ENCODE assay signal across 10 cellular contexts in genomic region chr3:71543371-71544016, GRCh38. TPM values are rescaled to one million over a fixed set of nuclear protein-coding genes. Genes with fewer than 3 reads are reported as not detected.
A peak's percentile ranks its signal among the peaks of the same experiment; 100 is the strongest.
DNase-seq lines count a peak whose midpoint lies in the region; ATAC-seq and TF ChIP-seq lines count a peak whose summit lies in the region.
"Had no signal": no experiment of that assay in that cellular context is flagged by ENCODE, and none has a peak within 500 bp of the region (broad histone marks: within the 10 kb centered on the region; RNA-seq: fewer than 3 reads in every experiment).

No MANE protein-coding gene starts in this region.

- H3K4me3 ChIP-seq in Karpas-422 (ENCODE audit: low read length) (peak overlapping the region; percentile 46), coronary artery (peak overlapping the region; percentile 64), skeletal muscle tissue (ENCODE audit: low read length in 3 of 3) (no peak overlapping the region)
- H3K4me3 ChIP-seq: A549 had no signal

- no peak overlapping the region; the same call in 1 of the 2 replicates for H2AFZ ChIP-seq in Karpas-422 (ENCODE audit: low read length)

- no peaks in the 10 kb centered on the region for H3K27me3 ChIP-seq in Karpas-422 (ENCODE audit: low read length)
- H3K27me3 ChIP-seq in skeletal muscle tissue (ENCODE audit: control insufficient read depth in 3 of 3, insufficient read depth in 3 of 3, low read length in 3 of 3), result no peaks in the 10 kb centered on the region

- peaks cover 93% of the 10 kb centered on the region for H3K79me2 ChIP-seq in Karpas-422 (ENCODE audit: low read length)

- ATAC-seq in GM18868 (IDR thresholded peaks at IDR 0.05; ENCODE audit: unreplicated experiment), result no peak

- H3K9ac ChIP-seq in Karpas-422 (ENCODE audit: low read length) (peak overlapping the region; percentile 56), skeletal muscle tissue (ENCODE audit: low read depth in 1 of 3, low read length in 3 of 3) (peak overlapping the region in 1 of 3 donors; percentile 34)

- no peaks in the 10 kb centered on the region for H4K20me1 ChIP-seq in Karpas-422 (ENCODE audit: insufficient read depth, low read depth, low read length)

- H3K27ac ChIP-seq in Karpas-422 (ENCODE audit: low read length) (peak overlapping the region; percentile 87), coronary artery (peak overlapping the region in 1 of 2 donors; percentile 80), skeletal muscle tissue (ENCODE audit: low read depth, low read length) (peak overlapping the region; percentile 8)

- peak overlapping the region; percentile 62 for H3K4me2 ChIP-seq in Karpas-422 (ENCODE audit: low read depth, low read length, poor library complexity, severe bottlenecking)
- H3K4me2 ChIP-seq: A549 had no signal

- peaks cover 4% of the 10 kb centered on the region; the same call in 1 of the 2 replicates for H3K36me3 ChIP-seq in Karpas-422 (ENCODE audit: insufficient read depth, low read length)
- H3K36me3 ChIP-seq in skeletal muscle tissue (ENCODE audit: control insufficient read depth in 3 of 3, insufficient read depth in 3 of 3, low read length in 3 of 3), result no peaks in the 10 kb centered on the region

- peaks cover 77% of the 10 kb centered on the region for H3K4me1 ChIP-seq in Karpas-422 (ENCODE audit: low read length)
- peaks cover 12 to 17% (median 16%) of the 10 kb centered on the region in 3 donors for H3K4me1 ChIP-seq in skeletal muscle tissue (ENCODE audit: control insufficient read depth in 3 of 3, insufficient read depth in 3 of 3, low read length in 3 of 3)

- H3K9me3 ChIP-seq in Karpas-422 (ENCODE audit: low read length), result no peaks in the 10 kb centered on the region
- H3K9me3 ChIP-seq in skeletal muscle tissue (ENCODE audit: control insufficient read depth in 3 of 3, low read length in 3 of 3), result no peaks in the 10 kb centered on the region
- H3K9me3 ChIP-seq: A549 had no signal

- peak; percentile 36 for DNase-seq in NOMO-1 treated with DMSO at 0.1 percent for 48 hours (lab: John Stamatoyannopoulos, UW; ENCODE audit: unreplicated experiment)
- DNase-seq in NOMO-1 treated with dmso at 0.1 percent for 144 hours (lab: John Stamatoyannopoulos, UW; ENCODE audit: unreplicated experiment), result no peak
- DNase-seq in Karpas-422, result peak; percentile 69
- no peak for DNase-seq in coronary artery (ENCODE audit: low spot score)
- no peak for DNase-seq in GM19238 (ENCODE audit: insufficient read length, low spot score)
- DNase-seq in NCI-H2107 treated with DMSO at 0.1 percent for 48 hours (lab: John Stamatoyannopoulos, UW; ENCODE audit: unreplicated experiment), result no peak
- DNase-seq: activated CD4-positive, alpha-beta T cell treated with anti-CD3 and anti-CD28 coated beads, Interleukin-2, amount 10 ng/mL, durations not matched to agents 7 days and 5 days had no signal

- TF ChIP-seq CTCF in coronary artery (IDR thresholded peaks at IDR 0.05), result no peak

- no peaks in the 10 kb centered on the region for H3K9me2 ChIP-seq in Karpas-422 (replicated peaks; ENCODE audit: insufficient read depth, low read length)

RNA-seq across cellular contexts. Expression of gene FOXP1, which starts 40.0 kb away (rescaled TPM):
- total RNA-seq in Karpas-422 (2014; rRNA removed; shearing (Covaris generic); ENCODE audit: low replicate concordance), result 202 and 334 TPM in 2 replicates
- total RNA-seq in skeletal muscle tissue, result 36.0 TPM

Comparison
In these comparisons a context has a peak if more than half of its experiments do, and no peak if none do; other contexts are left out.
1. DNase-seq: peak in NOMO-1 treated with DMSO at 0.1 percent for 48 hours (single experiment) and Karpas-422 (single experiment); none in NOMO-1 treated with dmso at 0.1 percent for 144 hours (single experiment), coronary artery (single experiment), GM19238 (single experiment) and NCI-H2107 treated with DMSO at 0.1 percent for 48 hours (single experiment).
2. H3K4me3 ChIP-seq: peak in Karpas-422 (single experiment) and coronary artery (single experiment); none in skeletal muscle tissue (0 of 3).